In genomic region chr3:48837163-48837562, GRCh38 we compare ENCODE assay signal across 22 cellular contexts.
"Had no signal": no experiment of that assay in that cellular context is flagged by ENCODE, and none has a peak within 500 bp of the region (broad histone marks: within the 10 kb centered on the region; RNA-seq: fewer than 3 reads in every experiment).

No MANE protein-coding gene starts in this region.

- H3K36me3 ChIP-seq: right atrium auricular region, uterus had no signal

- ATAC-seq: gastroesophageal sphincter, left cardiac atrium, lower lobe of right lung, natural killer cell had no signal

- H3K9me3 Mint-ChIP-seq: memory B cell, mesothelial cell of epicardium, natural killer cell, neural crest cell had no signal

- H3K27me3 ChIP-seq: dorsolateral prefrontal cortex, esophagus muscularis mucosa, gastroesophageal sphincter, right atrium auricular region, sigmoid colon, tibial artery, upper lobe of left lung, uterus had no signal

- H3K4me1 ChIP-seq: right atrium auricular region, uterus had no signal

- FAIRE-seq: kidney had no signal

- H3K27me3 Mint-ChIP-seq: memory B cell had no signal

- H3K36me3 Mint-ChIP-seq: natural killer cell had no signal

- H3K27ac ChIP-seq: dorsolateral prefrontal cortex, esophagus muscularis mucosa, gastroesophageal sphincter, left ventricle myocardium inferior, lower lobe of right lung, right atrium auricular region, sigmoid colon, skin epidermis, upper lobe of left lung, uterus had no signal

- H3K27ac Mint-ChIP-seq: memory B cell, mesothelial cell of epicardium had no signal

- H3K9me3 ChIP-seq: esophagus muscularis mucosa, gastroesophageal sphincter, left ventricle myocardium inferior, lower lobe of right lung, right atrium auricular region, sigmoid colon, tibial artery, upper lobe of left lung, uterus had no signal

- H3K4me3 Mint-ChIP-seq: memory B cell, mesothelial cell of epicardium, natural killer cell, neural crest cell had no signal

- DNase-seq: cortex of kidney; effector CD8-positive, alpha-beta T cell; glutamatergic neuron; kidney; left cardiac atrium; left ventricle myocardium inferior; lower lobe of right lung; natural killer cell; posterior cingulate gyrus; sigmoid colon; stimulated activated naive CD4-positive, alpha-beta T cell treated with Interleukin-2 at 50 U/mL for 16 hours; tibial artery; upper lobe of left lung; uterus had no signal

- H3K4me3 ChIP-seq: dorsolateral prefrontal cortex, esophagus muscularis mucosa, gastroesophageal sphincter, left ventricle myocardium inferior, lower lobe of right lung, right atrium auricular region, sigmoid colon, skin epidermis, tibial artery, upper lobe of left lung, uterus had no signal

- H3K4me1 Mint-ChIP-seq: mesothelial cell of epicardium, neural crest cell had no signal
